ENCODE assay signal across 8 cellular contexts in genomic region chr17:9644910-9645751, GRCh38. TPM values are rescaled to one million over a fixed set of nuclear protein-coding genes. Genes with fewer than 3 reads are reported as not detected.
DNase-seq lines count a peak whose midpoint lies in the region; ATAC-seq, FAIRE-seq and TF ChIP-seq lines count a peak whose summit lies in the region.

Gene USP43 (plus strand): TSS chr17:9645517. CDS start chr17:9645633, 116 bp downstream.

- H3K4me3 Mint-ChIP-seq in astrocyte (ENCODE audit: unreplicated experiment), result peak within 1 kb of the TSS; percentile 96

- H3K9ac ChIP-seq in astrocyte (ENCODE audit: low read length), result peak within 1 kb of the TSS; percentile 66

- H3K9me3 ChIP-seq in astrocyte (ENCODE audit: insufficient read depth, low read depth, low read length), result no peaks in the 10 kb centered on the region

- H4K20me1 ChIP-seq in astrocyte (ENCODE audit: insufficient read depth, low read length), result no peaks in the 10 kb centered on the region

- H3K4me3 ChIP-seq in ACC112 (ENCODE audit: low read depth, low read length), result peak within 1 kb of the TSS; percentile 69
- peak within 1 kb of the TSS; percentile 63 for H3K4me3 ChIP-seq in astrocyte (ENCODE audit: insufficient read depth, low read depth, low read length)

- H3K4me1 Mint-ChIP-seq in astrocyte (ENCODE audit: low read depth, unreplicated experiment), result peaks cover 26% of the 10 kb centered on the region

- TF ChIP-seq CTCF in astrocyte (IDR thresholded peaks at IDR 0.05; ENCODE audit: insufficient read depth, low read depth, low read length), result no peak

- H2AFZ ChIP-seq in ACC112 (ENCODE audit: low read length, unreplicated experiment), result peak within 1 kb of the TSS; percentile 53
- peak within 1 kb of the TSS; percentile 88 for H2AFZ ChIP-seq in astrocyte (ENCODE audit: low read depth, low read length)

- no peak for TF ChIP-seq POLR2A in GM12891 (IDR thresholded peaks at IDR 0.05; ENCODE audit: low read depth, low read length)

- H3K27me3 Mint-ChIP-seq in astrocyte (ENCODE audit: low read depth, unreplicated experiment), result no peaks in the 10 kb centered on the region

- no peaks in the 10 kb centered on the region for H3K9me3 Mint-ChIP-seq in astrocyte (ENCODE audit: unreplicated experiment)

- DNase-seq in GM12891 (ENCODE audit: insufficient read length, low spot score) (peak; percentile 42), NCI-H748 (lab: John Stamatoyannopoulos, UW; ENCODE audit: unreplicated experiment) (peak; percentile 92), astrocyte (ENCODE audit: low read depth) (no peak), iPS-NIHi7 (ENCODE audit: extremely low spot score) (peak; percentile 88), dedifferentiated amniotic fluid mesenchymal stem cell (ENCODE audit: extremely low spot score) (no peak)
- peak; percentile 11 for DNase-seq in stimulated activated CD4-positive, alpha-beta T cell treated with anti-CD3 and anti-CD28 coated beads, Interleukin-1b, Interleukin-23, amount 100 ng/mL, for 48 hours

- ATAC-seq in HG03196 (IDR thresholded peaks at IDR 0.05; ENCODE audit: unreplicated experiment), result no peak

- H3K27ac ChIP-seq in ACC112 (ENCODE audit: low read depth, low read length) (no peak within 1 kb of the TSS), astrocyte (ENCODE audit: low read depth, low read length) (peak within 1 kb of the TSS; percentile 2)

- FAIRE-seq in GM12891 (lab: Jason Lieb, UNC) (no peak), astrocyte (lab: Jason Lieb, UNC) (no peak)

- peak within 1 kb of the TSS; percentile 95 for H3K4me2 ChIP-seq in astrocyte (ENCODE audit: low read length)

- no peaks in the 10 kb centered on the region for H3K36me3 ChIP-seq in ACC112 (ENCODE audit: insufficient read depth, low read length)
- H3K36me3 ChIP-seq in astrocyte (ENCODE audit: insufficient read depth, low read length), result no peaks in the 10 kb centered on the region

- H3K4me1 ChIP-seq in ACC112 (ENCODE audit: control insufficient read depth, insufficient read depth, low read length, unreplicated experiment) (peaks cover 5% of the 10 kb centered on the region), astrocyte (ENCODE audit: insufficient read depth, low read length) (peaks cover 27% of the 10 kb centered on the region)

- H3K27ac Mint-ChIP-seq in astrocyte (ENCODE audit: unreplicated experiment), result peak within 1 kb of the TSS; percentile 97

- H3K36me3 Mint-ChIP-seq in astrocyte (ENCODE audit: low read depth, unreplicated experiment), result no peaks in the 10 kb centered on the region

- H3K27me3 ChIP-seq in ACC112 (ENCODE audit: insufficient read depth, low read length), result peaks cover 31% of the 10 kb centered on the region
- H3K27me3 ChIP-seq in astrocyte (ENCODE audit: insufficient read depth, low read length), result no peaks in the 10 kb centered on the region

- no peaks in the 10 kb centered on the region for H3K79me2 ChIP-seq in ACC112 (ENCODE audit: control insufficient read depth, insufficient read depth, low read length, unreplicated experiment)
- no peaks in the 10 kb centered on the region for H3K79me2 ChIP-seq in astrocyte (ENCODE audit: insufficient read depth, low read length)

TF ChIP-seq in GM12891, 5 proteins besides CTCF, POLR2A, EP300 and RAD21:
- TF ChIP-seq POU2F2 (IDR thresholded peaks at IDR 0.05; ENCODE audit: low read depth, low read length), result no peak
- TF ChIP-seq TAF1 (IDR thresholded peaks at IDR 0.05; ENCODE audit: low read depth, low read length), result no peak
- TF ChIP-seq PAX5 (IDR thresholded peaks at IDR 0.05; ENCODE audit: insufficient read depth, low read length, severe bottlenecking), result no peak
- no peak for TF ChIP-seq SPI1 (IDR thresholded peaks at IDR 0.05; ENCODE audit: low read depth, low read length)
- TF ChIP-seq POLR2AphosphoS5 (IDR thresholded peaks at IDR 0.05; ENCODE audit: low read depth, low read length), result no peak

RNA-seq across cellular contexts. Expression of gene USP43, which starts in this region (rescaled TPM):
- polyA plus RNA-seq in GM12891 (2012; ENCODE audit: low read depth, missing spikeins), result 0.05 TPM
- 5.3 and 7.0 TPM in 2 replicates for total RNA-seq in astrocyte

Comparison
In these comparisons a context has a peak if more than half of its experiments do, and no peak if none do; other contexts are left out.
1. DNase-seq: peak in GM12891 (single experiment), NCI-H748 (single experiment), iPS-NIHi7 (single experiment) and stimulated activated CD4-positive, alpha-beta T cell treated with anti-CD3 and anti-CD28 coated beads, Interleukin-1b, Interleukin-23, amount 100 ng/mL, for 48 hours (single experiment); none in astrocyte (single experiment) and dedifferentiated amniotic fluid mesenchymal stem cell (single experiment).